ENCODE assay signal across 17 cellular contexts in genomic region chr2:218036371-218036770, GRCh38. TPM values are rescaled to one million over a fixed set of nuclear protein-coding genes. Genes with fewer than 3 reads are reported as not detected.
DNase-seq lines count a peak whose midpoint lies in the region; ATAC-seq and TF ChIP-seq lines count a peak whose summit lies in the region.
"Had no signal": no experiment of that assay in that cellular context is flagged by ENCODE, and none has a peak within 500 bp of the region (broad histone marks: within the 10 kb centered on the region; RNA-seq: fewer than 3 reads in every experiment).

No MANE protein-coding gene starts in this region.

- H3K4me2 ChIP-seq in OCI-LY3 (ENCODE audit: low read length) = no peak overlapping the region

- CTCF ChIA-PET in Caco-2 (lab: Charles Lee) = interaction anchor here (0.6 to 0.7 kb wide), 2 partner anchors 29 to 42 kb away, joined by 3 to 4 read pairs; no protein-coding TSS in a partner anchor

- H3K4me1 ChIP-seq in OCI-LY3 (ENCODE audit: low read length) (peaks cover 6% of the 10 kb centered on the region; the same call in 1 of the 2 replicates), Caco-2 (0 out of 2 replicates have a peak, but pooled peaks cover 5% of the 10 kb centered on the region)
- H3K4me1 ChIP-seq: colonic mucosa had no signal

- H3K9me3 Mint-ChIP-seq in CD14-positive monocyte = no peaks in the 10 kb centered on the region
- H3K9me3 Mint-ChIP-seq in Caco-2 (ENCODE audit: unreplicated experiment) = no peaks in the 10 kb centered on the region
- H3K9me3 Mint-ChIP-seq: activated B cell treated with CpG ODN at 0.5 μM for 24 hours; activated T-cell treated with anti-CD3 and anti-CD28 coated beads, Interleukin-2, amount 50 U/mL, for 24 hours; memory B cell had no signal

- H2AFZ ChIP-seq in OCI-LY3 (ENCODE audit: low read depth, low read length) = no peak overlapping the region

- H3K36me3 Mint-ChIP-seq in CD14-positive monocyte (peaks cover 0 to 7% of the 10 kb centered on the region in 2 donors), Caco-2 (ENCODE audit: insufficient read depth, unreplicated experiment) (no peaks in the 10 kb centered on the region)
- H3K36me3 Mint-ChIP-seq: memory B cell had no signal

- H3K36me3 ChIP-seq in OCI-LY3 (replicated peaks; ENCODE audit: low read depth, low read length) = no peaks in the 10 kb centered on the region
- H3K36me3 ChIP-seq in Caco-2 (ENCODE audit: control insufficient read depth, insufficient read depth, low read length) = no peaks in the 10 kb centered on the region
- H3K36me3 ChIP-seq: colonic mucosa, SJSA1 had no signal

- TF ChIP-seq CTCF in CD14-positive monocyte (IDR thresholded peaks at IDR 0.05) = peak; percentile 48
- TF ChIP-seq CTCF in GM13977 (IDR thresholded peaks at IDR 0.05; ENCODE audit: extremely low read depth, insufficient read depth, missing control alignments) = peak; percentile 20
- peak; percentile 37 for TF ChIP-seq CTCF in OCI-LY3 (IDR thresholded peaks at IDR 0.05; ENCODE audit: low read depth, low read length)
- TF ChIP-seq CTCF in fibroblast of pulmonary artery (IDR thresholded peaks at IDR 0.05; ENCODE audit: low read length, missing control alignments) = peak; percentile 14
- TF ChIP-seq CTCF in foreskin fibroblast (IDR thresholded peaks at IDR 0.05; ENCODE audit: low read depth, low read length) = no peak
- peak in 1 of 2 experiments; percentile 16 for TF ChIP-seq CTCF in Caco-2 (IDR thresholded peaks at IDR 0.05; ENCODE audit: insufficient read depth in 1 of 2, low read depth in 1 of 2, low read length in 1 of 2, severe bottlenecking in 1 of 2, unreplicated experiment in 1 of 2)

- H3K4me1 Mint-ChIP-seq in CD14-positive monocyte (peaks cover 63% of the 10 kb centered on the region), Caco-2 (ENCODE audit: low read depth, unreplicated experiment) (no peaks in the 10 kb centered on the region)

- no peak overlapping the region for H3K27ac ChIP-seq in OCI-LY3 (ENCODE audit: low read length)
- H3K27ac ChIP-seq: colonic mucosa, foreskin keratinocyte, SJSA1 had no signal

- no peaks in the 10 kb centered on the region for H3K79me2 ChIP-seq in OCI-LY3 (ENCODE audit: low read length)

- H3K9me3 ChIP-seq in OCI-LY3 (ENCODE audit: insufficient read depth, low read length) (no peaks in the 10 kb centered on the region), Caco-2 (no peaks in the 10 kb centered on the region)
- H3K9me3 ChIP-seq: colonic mucosa, SJSA1 had no signal

- no peak for ATAC-seq in HG02973 (IDR thresholded peaks at IDR 0.05; ENCODE audit: unreplicated experiment)
- ATAC-seq: foreskin keratinocyte had no signal

- intact Hi-C loops in CD14-positive monocyte (cut with micrococcal nuclease) = no loop called here
- intact Hi-C loops in Caco-2 (cut with micrococcal nuclease; ENCODE audit: unreplicated experiment) = no loop called here

- H3K27ac Mint-ChIP-seq in CD14-positive monocyte = peak overlapping the region in 4 of 7 donors; percentile 32 to 96 (median 72)
- no peak overlapping the region for H3K27ac Mint-ChIP-seq in Caco-2 (ENCODE audit: unreplicated experiment)
- H3K27ac Mint-ChIP-seq: activated B cell treated with CpG ODN at 0.5 μM for 24 hours; activated T-cell treated with anti-CD3 and anti-CD28 coated beads, Interleukin-2, amount 50 U/mL, for 24 hours; memory B cell had no signal

- H3K27me3 Mint-ChIP-seq in CD14-positive monocyte (ENCODE audit: low read depth in 3 of 3) (peaks cover 0 to 6% (median 0%) of the 10 kb centered on the region in 3 donors), Caco-2 (ENCODE audit: insufficient read depth, unreplicated experiment) (peaks cover 24% of the 10 kb centered on the region)

- POLR2A ChIA-PET in Caco-2 (lab: Charles Lee) = no interaction called here

- no peaks in the 10 kb centered on the region for H3K27me3 ChIP-seq in OCI-LY3 (ENCODE audit: low read depth, low read length)
- H3K27me3 ChIP-seq in Caco-2 (replicated peaks; ENCODE audit: control insufficient read depth, insufficient read depth, low read length) = no peaks in the 10 kb centered on the region
- H3K27me3 ChIP-seq: colonic mucosa, SJSA1 had no signal

- DNase-seq in CD14-positive monocyte (ENCODE audit: low spot score) (no peak), GM13977 (ENCODE audit: low spot score) (no peak), fibroblast of pulmonary artery (ENCODE audit: low read depth) (no peak), foreskin fibroblast (no peak), Caco-2 (no peak)
- DNase-seq: activated B cell treated with CpG ODN at 0.5 μM for 24 hours, foreskin keratinocyte, NCI-H2081, NCI-H748 treated with DMSO at 0.1 percent for 48 hours, nucleus accumbens, substantia nigra had no signal

- H3K9ac ChIP-seq in OCI-LY3 (ENCODE audit: low read length) = no peak overlapping the region

- BruUV-seq in Caco-2 (replicated peaks; lab: Mats Ljungman, UMichigan) = no TSS peak

- in situ Hi-C loops in GM13977 (cut with MboI; ENCODE audit: low pct_unique_long_range_greater_than_20kb, low sequenced_read_pairs, unreplicated experiment) = no loop called here

- no peaks in the 10 kb centered on the region for H4K20me1 ChIP-seq in OCI-LY3 (ENCODE audit: insufficient read depth, low read length)

- peak overlapping the region in 1 of 2 donors; percentile 40 for H3K4me3 Mint-ChIP-seq in CD14-positive monocyte
- H3K4me3 Mint-ChIP-seq in Caco-2 (ENCODE audit: unreplicated experiment) = no peak overlapping the region
- H3K4me3 Mint-ChIP-seq: activated B cell treated with CpG ODN at 0.5 μM for 24 hours; activated T-cell treated with anti-CD3 and anti-CD28 coated beads, Interleukin-2, amount 50 U/mL, for 24 hours; memory B cell had no signal

- H3K4me3 ChIP-seq in OCI-LY3 (ENCODE audit: low read length) (no peak overlapping the region), fibroblast of pulmonary artery (replicated peaks; ENCODE audit: low read depth, low read length) (no peak overlapping the region), foreskin fibroblast (ENCODE audit: low read depth in 1 of 2, low read length in 2 of 2) (no peak overlapping the region), Caco-2 (ENCODE audit: low read depth, low read length) (no peak overlapping the region)
- H3K4me3 ChIP-seq: colonic mucosa, SJSA1 had no signal

RNA-seq across cellular contexts. Expression of gene RUFY4, which starts 32.7 kb away (rescaled TPM):
- under 1 TPM; 0.65 to 0.68 TPM for polyA plus RNA-seq in CD14-positive monocyte
- total RNA-seq in Caco-2 (2022) = not detected in 2 replicates
- total RNA-seq: colonic mucosa, foreskin keratinocyte, SJSA1 had no signal
- polyA plus RNA-seq: foreskin keratinocyte had no signal

RNA-seq across cellular contexts. Expression of gene TNS1, which starts 33.6 kb away (rescaled TPM):
- 1 to 10 TPM in 1 of 2 donors, under 1 TPM in 1; 0.26 to 1.6 TPM for polyA plus RNA-seq in CD14-positive monocyte
- 16.1 and 16.9 TPM in 2 replicates for total RNA-seq in Caco-2 (2022)
